9 cellular contexts compared by ENCODE assay signal in the genomic region with DNA sequence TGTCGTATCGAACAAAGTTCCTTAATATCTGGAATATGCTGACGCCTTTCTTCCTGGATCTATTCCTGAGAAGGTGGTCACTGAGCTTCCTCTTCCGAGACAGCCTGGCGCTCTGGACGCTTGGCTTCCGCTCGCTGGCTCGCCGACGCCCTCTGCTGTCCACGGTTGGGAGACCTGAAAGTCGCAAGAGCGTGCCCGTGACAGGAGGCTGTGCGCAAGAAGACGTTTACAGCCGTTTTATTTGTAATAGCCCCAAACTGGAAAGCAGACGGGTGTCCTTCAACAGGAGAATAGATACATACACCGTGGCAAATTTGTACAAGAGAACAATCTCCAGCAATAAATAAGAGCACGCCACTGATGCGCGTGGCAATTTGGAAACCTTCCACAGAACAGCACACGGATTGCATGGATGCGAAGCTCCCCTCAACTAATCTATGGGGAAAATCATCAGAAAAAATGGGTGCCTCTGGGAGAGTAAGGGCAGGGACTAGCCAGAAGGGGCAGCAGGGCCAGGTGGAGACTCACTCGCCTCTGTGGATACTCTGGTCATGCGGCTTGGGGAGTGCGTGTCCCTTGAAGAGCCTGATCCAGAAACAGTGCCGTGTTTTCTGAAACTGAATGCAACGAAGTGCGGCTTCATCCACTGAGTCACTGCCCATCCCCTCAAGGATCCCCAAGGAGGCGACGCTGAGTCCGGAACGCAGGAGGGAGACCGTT. TPM values are rescaled to one million over a fixed set of nuclear protein-coding genes. Genes with fewer than 3 reads are reported as not detected.
DNase-seq lines count a peak whose midpoint lies in the region; ATAC-seq and TF ChIP-seq lines count a peak whose summit lies in the region.
"Had no signal": no experiment of that assay in that cellular context is flagged by ENCODE, and none has a peak within 500 bp of the region (broad histone marks: within the 10 kb centered on the region; RNA-seq: fewer than 3 reads in every experiment).

No MANE protein-coding gene starts in this region.

- POLR2A ChIA-PET in T-cell (lab: Charles Lee): interaction anchor here in 1 of 2 donors (0.5 kb wide), 1 partner anchor 135 kb away, joined by 3 read pairs; no protein-coding TSS in a partner anchor

- peak overlapping the region in 2 of 3 donors; percentile 4 to 48 for H3K4me3 Mint-ChIP-seq in T-cell
- no peak overlapping the region for H3K4me3 Mint-ChIP-seq in activated naive CD8-positive, alpha-beta T cell treated with anti-CD3 and anti-CD28 coated beads, Interleukin-2, amount 50 U/mL, for 24 hours

- no peak overlapping the region for H3K27ac ChIP-seq in BLaER1 treated with 17β-estradiol and CSF1 and Interleukin-3, amounts not matched to agents 10 nM and 100 nM
- H3K27ac ChIP-seq in cardiac muscle cell (no peak overlapping the region), transverse colon (no peak overlapping the region)
- H3K27ac ChIP-seq: KMS-11 had no signal

- H3K9me3 Mint-ChIP-seq in T-cell: no peaks in the 10 kb centered on the region
- no peaks in the 10 kb centered on the region for H3K9me3 Mint-ChIP-seq in activated naive CD8-positive, alpha-beta T cell treated with anti-CD3 and anti-CD28 coated beads, Interleukin-2, amount 50 U/mL, for 24 hours

- H3K36me3 ChIP-seq in BLaER1 treated with 17β-estradiol and CSF1 and Interleukin-3, amounts not matched to agents 10 nM and 100 nM: no peaks in the 10 kb centered on the region
- H3K36me3 ChIP-seq in cardiac muscle cell (no peaks in the 10 kb centered on the region), transverse colon (no peaks in the 10 kb centered on the region)

- H3K4me2 ChIP-seq in BLaER1 treated with 17β-estradiol and CSF1 and Interleukin-3, amounts not matched to agents 10 nM and 100 nM: peak overlapping the region; percentile 18 to 70 (median 28); a peak in 20 of 22 replicates
- H3K4me2 ChIP-seq: KMS-11 had no signal

- no peak overlapping the region for H3K9ac ChIP-seq in BLaER1 treated with 17β-estradiol and CSF1 and Interleukin-3, amounts not matched to agents 10 nM and 100 nM
- H3K9ac ChIP-seq: KMS-11 had no signal

- peaks cover 28 to 32% of the 10 kb centered on the region in 2 donors for H3K27me3 Mint-ChIP-seq in T-cell
- peaks cover 36% of the 10 kb centered on the region for H3K27me3 Mint-ChIP-seq in activated naive CD8-positive, alpha-beta T cell treated with anti-CD3 and anti-CD28 coated beads, Interleukin-2, amount 50 U/mL, for 24 hours

- peaks cover 0 to 9% (median 0%) of the 10 kb centered on the region in 11 experiments; a peak in 2 of 22 replicates for H3K9me3 ChIP-seq in BLaER1 treated with 17β-estradiol and CSF1 and Interleukin-3, amounts not matched to agents 10 nM and 100 nM (replicated peaks in 1 of 11)
- H3K9me3 ChIP-seq in cardiac muscle cell (ENCODE audit: low read depth) (no peaks in the 10 kb centered on the region), transverse colon (no peaks in the 10 kb centered on the region)

- peak; percentile 85 to 86 for DNase-seq in Kasumi-1 (lab: John Stamatoyannopoulos, UW)
- peak; percentile 30 to 80 (median 68) for DNase-seq in T-cell
- peak; percentile 87 for DNase-seq in activated naive CD8-positive, alpha-beta T cell treated with anti-CD3 and anti-CD28 coated beads, Interleukin-2, amount 50 U/mL, for 24 hours
- peak; percentile 84 to 85 for DNase-seq in cardiac muscle cell (ENCODE audit: low read depth in 1 of 2, low spot score in 1 of 2)
- DNase-seq in posterior vena cava (ENCODE audit: low spot score): peak; percentile 95
- peak; percentile 84 for DNase-seq in transverse colon

- intact Hi-C loops in posterior vena cava (cut with DNase I) (loop anchor here in 1 of 2 donors (5.0 kb wide), 1 partner anchor 136 kb away; no protein-coding TSS in a partner anchor), transverse colon (cut with DNase I; ENCODE audit: low total_unique reads) (loop anchor here (2.0 to 5.0 kb wide), 2 partner anchors 44 to 136 kb away; no protein-coding TSS in a partner anchor)

- ATAC-seq in GM19372 (IDR thresholded peaks at IDR 0.05; ENCODE audit: low read depth, unreplicated experiment): peak; percentile 95
- peak; percentile 81 to 90 (median 83) for ATAC-seq in T-cell (replicated peaks in 1 of 4)
- ATAC-seq in activated naive CD8-positive, alpha-beta T cell treated with anti-CD3 and anti-CD28 coated beads, Interleukin-2, amount 50 U/mL, for 24 hours: peak; percentile 62

- H3K4me3 ChIP-seq in BLaER1 treated with 17β-estradiol and CSF1 and Interleukin-3, amounts not matched to agents 10 nM and 100 nM: no peak overlapping the region
- H3K4me3 ChIP-seq in cardiac muscle cell: no peak overlapping the region
- H3K4me3 ChIP-seq in transverse colon: peak overlapping the region; percentile 0 to 41 (median 11)

- WGBS in transverse colon (ENCODE audit: low coverage in 1 of 2), 2 donors: 20 to 40% methylated on average over 1 to 36 of the region's 36 CpGs

- H3K4me1 Mint-ChIP-seq in T-cell: peaks cover 7 to 8% (median 8%) of the 10 kb centered on the region in 3 donors
- H3K4me1 Mint-ChIP-seq in activated naive CD8-positive, alpha-beta T cell treated with anti-CD3 and anti-CD28 coated beads, Interleukin-2, amount 50 U/mL, for 24 hours: peaks cover 5% of the 10 kb centered on the region

- H3K27ac Mint-ChIP-seq in T-cell: no peak overlapping the region
- peak overlapping the region; percentile 14 for H3K27ac Mint-ChIP-seq in activated naive CD8-positive, alpha-beta T cell treated with anti-CD3 and anti-CD28 coated beads, Interleukin-2, amount 50 U/mL, for 24 hours

- peaks cover 0 to 11% (median 2%) of the 10 kb centered on the region in 10 experiments; a peak in 8 of 20 replicates for H3K4me1 ChIP-seq in BLaER1 treated with 17β-estradiol and CSF1 and Interleukin-3, amounts not matched to agents 10 nM and 100 nM
- no peaks in the 10 kb centered on the region for H3K4me1 ChIP-seq in cardiac muscle cell (ENCODE audit: low read depth)
- H3K4me1 ChIP-seq in transverse colon: peaks cover 0 to 8% (median 3%) of the 10 kb centered on the region in 4 donors

- H3K36me3 Mint-ChIP-seq in T-cell: no peaks in the 10 kb centered on the region
- no peaks in the 10 kb centered on the region for H3K36me3 Mint-ChIP-seq in activated naive CD8-positive, alpha-beta T cell treated with anti-CD3 and anti-CD28 coated beads, Interleukin-2, amount 50 U/mL, for 24 hours (ENCODE audit: low read depth)

- TF ChIP-seq POLR2A in transverse colon (IDR thresholded peaks at IDR 0.05): no peak

- no peak for TF ChIP-seq EP300 in transverse colon (IDR thresholded peaks at IDR 0.05; ENCODE audit: low read depth)

- in situ Hi-C loops in transverse colon (cut with MboI; ENCODE audit: low pct_ligation_motif_present in 1 of 4, low pct_unique_long_range_greater_than_20kb in 1 of 4, low sequenced_read_pairs in 3 of 4): loop anchor here (5.0 to 10.0 kb wide), 2 partner anchors 128 to 136 kb away; no protein-coding TSS in a partner anchor

- CTCF ChIA-PET in T-cell (lab: Charles Lee): interaction anchor here (0.7 to 2.9 kb wide), 9 partner anchors 11 to 139 kb away, joined by 3 to 39 read pairs (median 3); no protein-coding TSS in a partner anchor

- peaks cover 0 to 5% (median 0%) of the 10 kb centered on the region in 11 experiments; a peak in 1 of 22 replicates for H4K20me1 ChIP-seq in BLaER1 treated with 17β-estradiol and CSF1 and Interleukin-3, amounts not matched to agents 10 nM and 100 nM

- TF ChIP-seq CTCF in cardiac muscle cell (IDR thresholded peaks at IDR 0.05; ENCODE audit: low read depth, low read length) (peak; percentile 95), transverse colon (IDR thresholded peaks at IDR 0.05) (peak; percentile 82 to 88 (median 84))

- peaks cover 9 to 20% (median 12%) of the 10 kb centered on the region in 11 experiments; a peak in 21 of 22 replicates for H3K27me3 ChIP-seq in BLaER1 treated with 17β-estradiol and CSF1 and Interleukin-3, amounts not matched to agents 10 nM and 100 nM
- peaks cover 20% of the 10 kb centered on the region for H3K27me3 ChIP-seq in cardiac muscle cell
- peaks cover 43% of the 10 kb centered on the region for H3K27me3 ChIP-seq in transverse colon

RNA-seq across cellular contexts. Expression of a gene that starts 41.5 kb away (rescaled TPM):
- 10 to 100 TPM; 23.9 to 30.2 (median 27.8) TPM for total RNA-seq in T-cell
- 1,301 and 1,791 TPM in 2 replicates for total RNA-seq in cardiac muscle cell
- 675 and 686 TPM in 2 replicates for polyA plus RNA-seq in cardiac muscle cell
- 10 to 100 TPM; 20.1 to 26.8 TPM for total RNA-seq in posterior vena cava
- total RNA-seq in transverse colon: 10 to 100 TPM in 3 of 4 donors, 1 to 10 TPM in 1; 9.7 to 36.8 (median 27.6) TPM

RNA-seq across cellular contexts. Expression of a gene that starts 42.5 kb away (rescaled TPM):
- total RNA-seq in T-cell (under 1 TPM; 0.32 to 0.98 (median 0.50) TPM), cardiac muscle cell (0.42 and 0.56 TPM in 2 replicates), posterior vena cava (under 1 TPM; 0.60 to 0.62 TPM), transverse colon (1 to 10 TPM in 1 of 4 donors, under 1 TPM in 3; 0.14 to 1.1 (median 0.28) TPM)
- polyA plus RNA-seq in cardiac muscle cell: 0.26 and 0.75 TPM in 2 replicates

Comparison
In these comparisons a context has a peak if more than half of its experiments do, and no peak if none do; other contexts are left out.
1. H3K4me3 ChIP-seq: peak in transverse colon (4 of 4); none in BLaER1 treated with 17β-estradiol and CSF1 and Interleukin-3, amounts not matched to agents 10 nM and 100 nM (0 of 10) and cardiac muscle cell (single experiment).
2. RNA of a gene that starts 41.5 kb away (total RNA-seq): 1,301 to 1,791 TPM in cardiac muscle cell; 9.7 to 36.8 TPM in transverse colon, 23.9 to 30.2 TPM in T-cell and 20.1 to 26.8 TPM in posterior vena cava; every median in the first group is over 10 times any median in the second.
3. Peak in every context shown above with its lines, with median percentiles within 50 percentile points of each other: ATAC-seq and DNase-seq.